Comparison of ENCODE assay signal across 1 cellular context in genomic region chr15:55952501-55953274, GRCh38.
TF ChIP-seq lines count a peak whose summit lies in the region.
"Not testable (repeated sequence)": the region's sequence is repeated elsewhere in the genome, so short reads cannot be mapped to it uniquely, and the experiment has no call there.

No MANE protein-coding gene starts in this region.

TF ChIP-seq in HepG2, 621 proteins besides CTCF, POLR2A, EP300 and RAD21 (continued from another document and continues in another):
- peak; percentile 73; the same call in 1 of the 2 replicates for TF ChIP-seq ZNF609 (CRISPR knock-in tag; IDR thresholded peaks at IDR 0.05; ENCODE audit: borderline replicate concordance)
- TF ChIP-seq HNF1B (CRISPR knock-in tag; IDR thresholded peaks at IDR 0.05): 0 out of 2 replicates have a peak, but pooled peaks have one; percentile 19
- TF ChIP-seq ZNF878 (CRISPR knock-in tag; IDR thresholded peaks at IDR 0.05): peak; percentile 70; the same call in 1 of the 2 replicates
- peak; percentile 92 for TF ChIP-seq CEBPB (IDR thresholded peaks at IDR 0.05; ENCODE audit: borderline replicate concordance, low read depth, low read length)
- TF ChIP-seq ZMYM4 (CRISPR knock-in tag; IDR thresholded peaks at IDR 0.05): peak; percentile 68; the same call in 1 of the 2 replicates
- not testable (repeated sequence) for TF ChIP-seq GABPA (IDR thresholded peaks at IDR 0.05; ENCODE audit: low read depth, low read length)
- peak; percentile 29; the same call in 1 of the 2 replicates for TF ChIP-seq GABPA (CRISPR knock-in tag; IDR thresholded peaks at IDR 0.05; ENCODE audit: low read depth)
- TF ChIP-seq FOXA3 (CRISPR knock-in tag; IDR thresholded peaks at IDR 0.05): peak; percentile 84
- TF ChIP-seq NR2F1 (CRISPR knock-in tag; IDR thresholded peaks at IDR 0.05): peak; percentile 54 to 71; a peak in 3 of 4 replicates
- peak; percentile 65 for TF ChIP-seq SAP130 (CRISPR knock-in tag; IDR thresholded peaks at IDR 0.05; ENCODE audit: low read depth)
- peak; percentile 96 for TF ChIP-seq SP5 (CRISPR knock-in tag; IDR thresholded peaks at IDR 0.05; ENCODE audit: borderline replicate concordance, low read depth)
- TF ChIP-seq KDM6A (CRISPR knock-in tag; IDR thresholded peaks at IDR 0.05; ENCODE audit: low read depth): peak; percentile 91
- 0 out of 2 replicates have a peak, but pooled peaks have one; percentile 10 for TF ChIP-seq ARID4A (CRISPR knock-in tag; IDR thresholded peaks at IDR 0.05; ENCODE audit: borderline replicate concordance)
- peak; percentile 80 for TF ChIP-seq ZGPAT (CRISPR knock-in tag; IDR thresholded peaks at IDR 0.05)
- 0 out of 2 replicates have a peak, but pooled peaks have one; percentile 48 for TF ChIP-seq PRDM10 (CRISPR knock-in tag; IDR thresholded peaks at IDR 0.05; ENCODE audit: low read depth)
- peak; percentile 89; the same call in 1 of the 2 replicates for TF ChIP-seq ZNF460 (CRISPR knock-in tag; IDR thresholded peaks at IDR 0.05; ENCODE audit: borderline replicate concordance)
- 0 out of 2 replicates have a peak, but pooled peaks have one; percentile 38 for TF ChIP-seq CREB1 (IDR thresholded peaks at IDR 0.05)
- peak; percentile 73 for TF ChIP-seq CREB1 (CRISPR knock-in tag; IDR thresholded peaks at IDR 0.05)
- TF ChIP-seq MYPOP (CRISPR knock-in tag; IDR thresholded peaks at IDR 0.05): 0 out of 2 replicates have a peak, but pooled peaks have one; percentile 25
- TF ChIP-seq PAXIP1 (CRISPR knock-in tag; conservative IDR thresholded peaks at IDR 0.05): peak; percentile 95
- peak; percentile 61; the same call in 1 of the 2 replicates for TF ChIP-seq ZMYM2 (CRISPR knock-in tag; IDR thresholded peaks at IDR 0.05)
- TF ChIP-seq JUND (CRISPR knock-in tag; IDR thresholded peaks at IDR 0.05): peak; percentile 55; the same call in 1 of the 2 replicates
- peak; percentile 82 for TF ChIP-seq ZNF317 (CRISPR knock-in tag; IDR thresholded peaks at IDR 0.05)
- TF ChIP-seq ZNF770 (CRISPR knock-in tag; IDR thresholded peaks at IDR 0.05): 0 out of 2 replicates have a peak, but pooled peaks have one; percentile 23
- peak; percentile 76 for TF ChIP-seq ARID3A (IDR thresholded peaks at IDR 0.05; ENCODE audit: low read depth, low read length)
